In genomic region chr14:79373451-79373850, GRCh38 we compare ENCODE assay signal across 27 cellular contexts.
DNase-seq lines count a peak whose midpoint lies in the region; ATAC-seq, FAIRE-seq and TF ChIP-seq lines count a peak whose summit lies in the region.
"Had no signal": no experiment of that assay in that cellular context is flagged by ENCODE, and none has a peak within 500 bp of the region (broad histone marks: within the 10 kb centered on the region; RNA-seq: fewer than 3 reads in every experiment).

No MANE protein-coding gene starts in this region.

- TF ChIP-seq CTCF in GM23338 (conservative IDR thresholded peaks at IDR 0.05; ENCODE audit: low read depth in 2 of 2) (no peak), H1 (IDR thresholded peaks at IDR 0.05; ENCODE audit: control extremely low read depth in 1 of 3, insufficient read depth in 1 of 3, low read depth in 1 of 3, low read length in 3 of 3) (no peak)

- no peak for ATAC-seq in GM23338
- ATAC-seq in SK-N-SH treated with all-trans-retinoic acid at 6 μM for 48 hours: no peak
- ATAC-seq: A549, HCT116 had no signal

- H3K27ac ChIP-seq in GM23338 (ENCODE audit: low read depth): no peak overlapping the region
- H3K27ac ChIP-seq in HUES6 (ENCODE audit: low read depth, low read length): peak overlapping the region; percentile 73; the same call in 1 of the 2 replicates
- no peak overlapping the region for H3K27ac ChIP-seq in H1 (ENCODE audit: low read depth, low read length)
- H3K27ac ChIP-seq: A549; BLaER1 treated with 17β-estradiol and CSF1 and Interleukin-3, amounts not matched to agents 10 nM and 100 nM had no signal

- no peak overlapping the region for H2AK5ac ChIP-seq in H1 (ENCODE audit: low read depth, low read length)

- no peak for TF ChIP-seq EP300 in H1 (IDR thresholded peaks at IDR 0.05; ENCODE audit: borderline replicate concordance in 1 of 2, low read depth in 2 of 2, low read length in 2 of 2)

- POLR2A ChIA-PET in H1 (lab: Charles Lee; ENCODE audit: partially characterized antibody): no interaction called here

- H3K9ac ChIP-seq in HUES6 (ENCODE audit: low read length) (no peak overlapping the region), H1 (replicated peaks in 1 of 4; ENCODE audit: extremely low read depth in 1 of 4, low read depth in 3 of 4, low read length in 3 of 4) (no peak overlapping the region)
- H3K9ac ChIP-seq: BLaER1 treated with 17β-estradiol and CSF1 and Interleukin-3, amounts not matched to agents 10 nM and 100 nM had no signal

- H3K79me1 ChIP-seq in H1 (ENCODE audit: low read depth, low read length): no peaks in the 10 kb centered on the region

- CTCF ChIA-PET in H1 (lab: Charles Lee; ENCODE audit: partially characterized antibody): interaction anchor here (1.5 kb wide), 1 partner anchor 240 kb away, joined by 4 read pairs; no protein-coding TSS in a partner anchor

- no peaks in the 10 kb centered on the region for H3F3A ChIP-seq in GM23338 (replicated peaks; ENCODE audit: low read depth)

- H3K4me1 Mint-ChIP-seq in GM23338: peaks cover 49% of the 10 kb centered on the region
- H3K4me1 Mint-ChIP-seq: CD14-positive monocyte; CD8-positive, alpha-beta memory T cell had no signal

- H3K79me2 ChIP-seq in GM23338 (replicated peaks; ENCODE audit: insufficient read depth) (no peaks in the 10 kb centered on the region), H1 (ENCODE audit: control insufficient read depth in 1 of 2, insufficient read depth in 2 of 2, low read length in 2 of 2) (no peaks in the 10 kb centered on the region)

- H3K36me3 ChIP-seq in GM23338 (ENCODE audit: insufficient read depth): no peaks in the 10 kb centered on the region
- H3K36me3 ChIP-seq in HUES6 (ENCODE audit: control insufficient read depth, insufficient read depth, low read length): no peaks in the 10 kb centered on the region
- no peaks in the 10 kb centered on the region for H3K36me3 ChIP-seq in H1 (ENCODE audit: control insufficient read depth in 2 of 4, insufficient read depth in 4 of 4, low read length in 3 of 4)
- H3K36me3 ChIP-seq: BE2C; BLaER1 treated with 17β-estradiol and CSF1 and Interleukin-3, amounts not matched to agents 10 nM and 100 nM had no signal

- H3K56ac ChIP-seq in H1 (replicated peaks; ENCODE audit: insufficient read length, low read depth, low read length): no peak overlapping the region

- H2BK120ac ChIP-seq in H1 (replicated peaks; ENCODE audit: low read depth, low read length): no peak overlapping the region

- DNase-seq in GM23338 (ENCODE audit: low spot score) (no peak), NCI-H2227 (lab: John Stamatoyannopoulos, UW; ENCODE audit: unreplicated experiment) (peak; percentile 51), H1 (ENCODE audit: low read depth in 1 of 2, low spot score in 2 of 2) (no peak), DMS153 treated with DMSO at 0.1 percent for 48 hours (lab: John Stamatoyannopoulos, UW; ENCODE audit: unreplicated experiment) (no peak), RPMI8226 (no peak)
- DNase-seq in activated effector memory CD4-positive, alpha-beta T cell treated with Interleukin-2 at 50 U/mL for 16 hours: no peak
- DNase-seq: 8988T; ACHN; AML-193; BE2C; CD4-positive, alpha-beta T cell; CD8-positive, alpha-beta memory T cell; DMS 273 treated with DMSO at 0.1 percent for 48 hours; DMS53; DMS79 treated with DMSO at 0.1 percent for 48 hours; GF-D8; H9; HFFc6 had no signal

- no peak overlapping the region for H3K4me3 Mint-ChIP-seq in GM23338
- H3K4me3 Mint-ChIP-seq: CD14-positive monocyte; CD4-positive, alpha-beta T cell; CD8-positive, alpha-beta memory T cell; HFFc6 had no signal

- no peaks in the 10 kb centered on the region for H3K27me3 Mint-ChIP-seq in GM23338 (ENCODE audit: insufficient read depth, low read depth, poor library complexity)
- H3K27me3 Mint-ChIP-seq: CD4-positive, alpha-beta T cell; CD8-positive, alpha-beta memory T cell had no signal

- no peak overlapping the region for H2BK20ac ChIP-seq in H1 (ENCODE audit: low read length)

- H3K27ac Mint-ChIP-seq in GM23338: peak overlapping the region; percentile 78; the same call in 1 of the 2 replicates
- H3K27ac Mint-ChIP-seq: CD14-positive monocyte; CD4-positive, alpha-beta T cell; CD8-positive, alpha-beta memory T cell; HFFc6 had no signal

- H4K5ac ChIP-seq in H1 (ENCODE audit: insufficient read length, low read depth, low read length): peak overlapping the region; percentile 75

- H4K20me1 ChIP-seq in GM23338 (replicated peaks; ENCODE audit: insufficient read depth): no peaks in the 10 kb centered on the region
- H4K20me1 ChIP-seq in H1 (replicated peaks in 1 of 2; ENCODE audit: control insufficient read depth in 1 of 2, insufficient read depth in 2 of 2, low read length in 2 of 2): no peaks in the 10 kb centered on the region
- H4K20me1 ChIP-seq: BLaER1 treated with 17β-estradiol and CSF1 and Interleukin-3, amounts not matched to agents 10 nM and 100 nM had no signal

- no peak for TF ChIP-seq RAD21 in H1 (IDR thresholded peaks at IDR 0.05 in 1 of 2, conservative IDR thresholded peaks at IDR 0.05 in 1 of 2; ENCODE audit: low read depth in 2 of 2, low read length in 2 of 2)

- H3K18ac ChIP-seq in H1 (ENCODE audit: extremely low read depth, low read length): no peak overlapping the region

- no peak overlapping the region for H4K91ac ChIP-seq in H1 (replicated peaks; ENCODE audit: insufficient read length, low read length)

- no peak overlapping the region for H3K4me3 ChIP-seq in GM23338
- H3K4me3 ChIP-seq in HUES6 (ENCODE audit: low read depth, low read length): no peak overlapping the region
- H3K4me3 ChIP-seq in H1 (ENCODE audit: extremely low read depth in 1 of 4, insufficient read depth in 2 of 4, low read depth in 3 of 4, low read length in 4 of 4): no peak overlapping the region; a peak in 1 of 8 replicates
- H3K4me3 ChIP-seq: A549; BLaER1 treated with 17β-estradiol and CSF1 and Interleukin-3, amounts not matched to agents 10 nM and 100 nM had no signal

- H2BK5ac ChIP-seq in H1 (ENCODE audit: low read depth, low read length): no peak overlapping the region

- no peaks in the 10 kb centered on the region for H3K9me2 ChIP-seq in GM23338 (ENCODE audit: insufficient read depth)

- WGBS in H1 (ENCODE audit: extremely low coverage in 1 of 2, insufficient coverage in 1 of 2, insufficient read length in 1 of 2, insufficient replicate concordance in 2 of 2, low coverage in 1 of 2, low lambda C conversion rate in 2 of 2, missing lambda C conversion rate in 1 of 2), 2 experiments: 85% methylated on average over 6 of the region's 6 CpGs; no CpG with 5 or more reads in 1 of the 2 experiments

- H2BK15ac ChIP-seq in H1 (ENCODE audit: low read length): no peak overlapping the region

- H3K4me2 ChIP-seq in GM23338 (0 out of 2 replicates have a peak overlapping the region, but pooled peaks have one; percentile 25), H1 (ENCODE audit: insufficient read depth in 1 of 2, low read depth in 2 of 2, low read length in 2 of 2) (no peak overlapping the region; a peak in 1 of 4 replicates)
- H3K4me2 ChIP-seq: A549; BLaER1 treated with 17β-estradiol and CSF1 and Interleukin-3, amounts not matched to agents 10 nM and 100 nM had no signal

- H3K9me3 ChIP-seq in HUES6 (ENCODE audit: control insufficient read depth, insufficient read depth, low read depth, low read length) (no peaks in the 10 kb centered on the region), H1 (ENCODE audit: insufficient read depth in 2 of 2, low read depth in 1 of 2, low read length in 1 of 2) (no peaks in the 10 kb centered on the region)
- H3K9me3 ChIP-seq: A549; BE2C; BLaER1 treated with 17β-estradiol and CSF1 and Interleukin-3, amounts not matched to agents 10 nM and 100 nM had no signal

- H3K36me3 Mint-ChIP-seq in GM23338 (ENCODE audit: low read depth): no peaks in the 10 kb centered on the region
- H3K36me3 Mint-ChIP-seq: CD14-positive monocyte; CD8-positive, alpha-beta memory T cell had no signal

- H3K23me2 ChIP-seq in H1 (ENCODE audit: low read depth, low read length): no peaks in the 10 kb centered on the region; the same call in none of the 2 replicates

- H3K4ac ChIP-seq in H1 (replicated peaks; ENCODE audit: insufficient read length, low read depth, low read length): no peak overlapping the region

- H3K23ac ChIP-seq in H1 (ENCODE audit: insufficient read length): no peak overlapping the region

- no peaks in the 10 kb centered on the region for H3K9me3 Mint-ChIP-seq in GM23338
- H3K9me3 Mint-ChIP-seq: H9, HFFc6 had no signal

- no peak overlapping the region for H2BK12ac ChIP-seq in H1 (ENCODE audit: low read depth, low read length)

- no peak overlapping the region for H3K14ac ChIP-seq in H1 (ENCODE audit: insufficient read length)

- TF ChIP-seq POLR2A in H1 (IDR thresholded peaks at IDR 0.05; ENCODE audit: control extremely low read depth in 1 of 2, low read depth in 2 of 2, low read length in 2 of 2): no peak

- no peak for FAIRE-seq in H1 (lab: Jason Lieb, UNC)
- FAIRE-seq: A549, D721Med, GM12891, GM18507 had no signal

- no peaks in the 10 kb centered on the region for H3K27me3 ChIP-seq in GM23338 (ENCODE audit: insufficient read depth)
- H3K27me3 ChIP-seq in HUES6 (ENCODE audit: control insufficient read depth, insufficient read depth, low read length): no peaks in the 10 kb centered on the region
- H3K27me3 ChIP-seq in H1 (replicated peaks in 1 of 4; ENCODE audit: control insufficient read depth in 3 of 4, extremely low read depth in 1 of 4, insufficient read depth in 3 of 4, low read length in 3 of 4): no peaks in the 10 kb centered on the region
- H3K27me3 ChIP-seq: BE2C; BLaER1 treated with 17β-estradiol and CSF1 and Interleukin-3, amounts not matched to agents 10 nM and 100 nM had no signal

- no peak overlapping the region for H4K8ac ChIP-seq in H1 (ENCODE audit: extremely low read depth, insufficient read depth, low read length)

- H2AFZ ChIP-seq in GM23338 (no peak overlapping the region), H1 (ENCODE audit: low read length) (no peak overlapping the region)

- H3K4me1 ChIP-seq in GM23338 (ENCODE audit: insufficient read depth) (peaks cover 17% of the 10 kb centered on the region), HUES6 (ENCODE audit: control insufficient read depth, insufficient read depth, low read length) (peaks cover 45% of the 10 kb centered on the region), H1 (replicated peaks in 1 of 4; ENCODE audit: control insufficient read depth in 3 of 4, insufficient read depth in 4 of 4, low read length in 3 of 4) (peaks cover 1 to 19% (median 12%) of the 10 kb centered on the region in 4 experiments; a peak in 4 of 7 replicates)
- H3K4me1 ChIP-seq: BE2C; BLaER1 treated with 17β-estradiol and CSF1 and Interleukin-3, amounts not matched to agents 10 nM and 100 nM had no signal

TF ChIP-seq in H1, 55 proteins besides CTCF, POLR2A, EP300 and RAD21:
- TF ChIP-seq CBX5 (IDR thresholded peaks at IDR 0.05; ENCODE audit: low read depth, low read length) (no peak), POLR2AphosphoS5 (IDR thresholded peaks at IDR 0.05; ENCODE audit: low read depth, low read length) (no peak)

TF ChIP-seq in SK-N-SH treated with all-trans-retinoic acid at 6 μM for 48 hours, 23 proteins besides CTCF, POLR2A, EP300 and RAD21 (continues in another document):
- TF ChIP-seq TOX (CRISPR knock-in tag; IDR thresholded peaks at IDR 0.05; ENCODE audit: borderline replicate concordance) (no peak), ISL1 (CRISPR knock-in tag; IDR thresholded peaks at IDR 0.05) (no peak), PPARA (CRISPR knock-in tag; IDR thresholded peaks at IDR 0.05; ENCODE audit: borderline replicate concordance) (no peak), CSDC2 (CRISPR knock-in tag; IDR thresholded peaks at IDR 0.05) (no peak)
